ENCODE assay signal across 9 cellular contexts in genomic region chr1:231612393-231613089, GRCh38. TPM values are rescaled to one million over a fixed set of nuclear protein-coding genes. Genes with fewer than 3 reads are reported as not detected.
A peak's percentile ranks its signal among the peaks of the same experiment; 100 is the strongest.
DNase-seq lines count a peak whose midpoint lies in the region; ATAC-seq and TF ChIP-seq lines count a peak whose summit lies in the region.
"Had no signal": no experiment of that assay in that cellular context is flagged by ENCODE, and none has a peak within 500 bp of the region (broad histone marks: within the 10 kb centered on the region; RNA-seq: fewer than 3 reads in every experiment).

No MANE protein-coding gene starts in this region.

- no peaks in the 10 kb centered on the region for H3K9me3 ChIP-seq in upper lobe of right lung

- no peaks in the 10 kb centered on the region for H3K27me3 ChIP-seq in upper lobe of right lung

- TF ChIP-seq CTCF in NB4 (IDR thresholded peaks at IDR 0.05; ENCODE audit: low read depth, low read length) (no peak), upper lobe of right lung (IDR thresholded peaks at IDR 0.05) (no peak)

- H3K27me3 Mint-ChIP-seq in activated naive CD8-positive, alpha-beta T cell: no peaks in the 10 kb centered on the region

- intact Hi-C loops in upper lobe of right lung (cut with DNase I): no loop called here

- peak overlapping the region; percentile 45 for H3K4me3 ChIP-seq in NB4 (ENCODE audit: low read depth, low read length)
- no peak overlapping the region for H3K4me3 ChIP-seq in upper lobe of right lung

- peak; percentile 92 for DNase-seq in NB4 (ENCODE audit: low read depth)
- DNase-seq in upper lobe of right lung: peak; percentile 63
- no peak for DNase-seq in NCI-H187 treated with DMSO at 0.1 percent for 48 hours (lab: John Stamatoyannopoulos, UW)
- no peak for DNase-seq in NCI-H146 (lab: John Stamatoyannopoulos, UW)
- no peak for DNase-seq in DMS 273 (lab: John Stamatoyannopoulos, UW; ENCODE audit: unreplicated experiment)

- H3K4me1 Mint-ChIP-seq in activated naive CD8-positive, alpha-beta T cell (ENCODE audit: low read depth): peaks cover 52% of the 10 kb centered on the region
- H3K4me1 Mint-ChIP-seq: neural crest cell had no signal

- peaks cover 6% of the 10 kb centered on the region for H3K4me1 ChIP-seq in upper lobe of right lung

- H3K36me3 ChIP-seq in upper lobe of right lung: no peaks in the 10 kb centered on the region

- no peak for TF ChIP-seq POLR2A in NB4 (IDR thresholded peaks at IDR 0.05; ENCODE audit: extremely low read depth, insufficient read length)

- peak; percentile 98 for ATAC-seq in GM18511 (IDR thresholded peaks at IDR 0.05; ENCODE audit: unreplicated experiment)
- peak; percentile 95 for ATAC-seq in HG02610 (IDR thresholded peaks at IDR 0.05; ENCODE audit: unreplicated experiment)
- peak; percentile 89 for ATAC-seq in upper lobe of right lung

- peaks cover 10% of the 10 kb centered on the region for H3K36me3 Mint-ChIP-seq in activated naive CD8-positive, alpha-beta T cell

- peaks cover 7% of the 10 kb centered on the region for H3K9me3 Mint-ChIP-seq in activated naive CD8-positive, alpha-beta T cell (ENCODE audit: low read depth)

- H3K4me3 Mint-ChIP-seq in activated naive CD8-positive, alpha-beta T cell: peak overlapping the region; percentile 84
- H3K4me3 Mint-ChIP-seq: neural crest cell had no signal

- H3K27ac ChIP-seq in upper lobe of right lung: peak overlapping the region; percentile 42

- peak overlapping the region; percentile 92 for H3K27ac Mint-ChIP-seq in activated naive CD8-positive, alpha-beta T cell

RNA-seq across cellular contexts. Expression of gene DISC1, which starts 14.0 kb away (rescaled TPM):
- 9.5 TPM for total RNA-seq in upper lobe of right lung

Comparison
In these comparisons a context has a peak if more than half of its experiments do, and no peak if none do; other contexts are left out.
1. DNase-seq: peak in NB4 (single experiment) and upper lobe of right lung (single experiment); none in NCI-H187 treated with DMSO at 0.1 percent for 48 hours (single experiment), NCI-H146 (single experiment) and DMS 273 (single experiment).
2. Peak in every context shown above with its lines, with median percentiles within 50 percentile points of each other: ATAC-seq.